Comparison of ENCODE assay signal across 1 cellular context in the genomic region with DNA sequence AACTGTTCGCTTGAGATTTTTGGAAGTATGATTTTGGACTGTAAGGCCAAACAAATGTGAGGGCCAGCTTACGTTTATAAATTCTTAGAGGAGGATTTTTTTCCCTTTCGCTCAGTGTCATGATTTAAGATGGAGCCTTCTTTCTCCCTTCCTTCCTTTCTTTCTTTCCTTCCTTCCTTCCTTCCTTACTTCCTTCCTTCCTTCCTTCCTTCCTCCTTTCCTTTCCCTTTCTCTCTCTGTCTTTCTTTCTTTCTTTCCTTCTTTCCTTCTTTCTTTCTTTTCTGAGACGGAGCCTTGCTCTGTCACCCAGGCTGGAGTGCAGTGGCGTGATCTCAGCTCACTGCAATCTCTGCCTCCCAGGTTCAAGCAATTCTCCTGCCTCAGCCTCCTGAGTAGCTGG. TPM values are rescaled to one million over a fixed set of nuclear protein-coding genes. Genes with fewer than 3 reads are reported as not detected.
"Had no signal": no experiment of that assay in that cellular context is flagged by ENCODE, and none has a peak within 500 bp of the region (broad histone marks: within the 10 kb centered on the region; RNA-seq: fewer than 3 reads in every experiment).

No MANE protein-coding gene starts in this region.

RNA-seq across cellular contexts. Expression of gene ACTN2, which starts 17.4 kb away (rescaled TPM):
- total RNA-seq: GM12878 had no signal
